ENCODE assay signal across 22 cellular contexts in the genomic region with DNA sequence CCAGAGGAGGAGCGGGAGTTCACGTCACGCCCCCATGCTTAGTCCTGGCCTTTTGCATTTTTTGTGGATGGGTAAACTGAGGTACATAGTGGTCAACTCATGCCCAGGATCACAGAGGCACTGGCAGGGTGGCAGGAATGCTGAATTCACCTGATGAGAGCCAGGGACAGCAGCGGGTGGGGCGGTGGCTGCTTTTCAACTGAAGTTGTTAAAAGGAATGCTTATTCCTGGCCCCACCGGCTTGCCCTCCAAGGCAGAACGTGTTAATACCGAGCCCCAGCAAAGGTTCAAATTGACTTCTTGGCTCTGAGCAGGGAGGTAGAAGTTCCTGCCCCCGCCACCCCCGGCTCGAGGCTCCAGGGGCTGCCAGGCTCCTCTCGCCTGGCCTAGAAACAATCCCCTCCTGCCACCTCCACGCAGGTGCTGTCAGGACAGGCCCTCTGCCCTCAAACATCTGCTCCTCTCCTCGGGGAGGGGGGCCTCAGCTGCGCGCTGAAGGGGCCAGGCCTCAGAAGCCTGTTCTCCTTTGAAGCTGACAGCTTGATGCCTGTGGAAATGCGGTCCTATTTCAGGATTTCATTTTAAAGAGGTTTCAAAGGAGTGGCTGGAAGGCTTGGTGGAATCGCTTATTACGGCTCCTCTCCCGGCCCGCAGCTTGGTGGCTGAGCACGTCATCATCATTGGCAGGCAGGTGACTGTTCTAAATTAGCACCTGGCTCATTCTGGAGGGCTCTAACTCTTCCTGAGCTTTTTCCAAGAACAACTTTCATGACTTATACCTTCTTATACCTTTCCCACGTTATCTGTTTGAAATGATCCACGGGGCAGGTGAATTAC.
DNase-seq lines count a peak whose midpoint lies in the region; ATAC-seq lines count a peak whose summit lies in the region.
"Had no signal": no experiment of that assay in that cellular context is flagged by ENCODE, and none has a peak within 500 bp of the region (broad histone marks: within the 10 kb centered on the region; RNA-seq: fewer than 3 reads in every experiment).

No MANE protein-coding gene starts in this region.

- in situ Hi-C loops in G401 (cut with HindIII; ENCODE audit: low sequenced_read_pairs): no loop called here
- in situ Hi-C loops in ACHN (cut with HindIII; ENCODE audit: low pct_ligation_motif_present, low pct_unique_long_range_greater_than_20kb, low sequenced_read_pairs): no loop called here

- no peak for ATAC-seq in GM18498 (IDR thresholded peaks at IDR 0.05; ENCODE audit: unreplicated experiment)
- ATAC-seq: activated CD8-positive, alpha-beta T cell treated with anti-CD3 and anti-CD28 coated beads for 36 hours; activated naive CD4-positive, alpha-beta T cell treated with anti-CD3 and anti-CD28 coated beads, Interleukin-2, amount 50 U/mL, for 72 hours; activated T-helper 17 cell treated with anti-CD3 and anti-CD28 coated beads, Interleukin-2, amount 50 U/mL, for 72 hours; lower lobe of right lung; pancreas; right cardiac atrium had no signal

- peak; percentile 67 for DNase-seq in G401 (ENCODE audit: low spot score)
- peak; percentile 17 for DNase-seq in NCI-H187 treated with DMSO at 0.1 percent for 48 hours (lab: John Stamatoyannopoulos, UW)
- DNase-seq in NCI-H82 (lab: John Stamatoyannopoulos, UW): peak; percentile 84
- DNase-seq in left kidney (ENCODE audit: low read depth, low spot score): peak; percentile 49
- no peak for DNase-seq in AML-193 (lab: John Stamatoyannopoulos, UW)
- DNase-seq in ACHN: no peak
- DNase-seq: activated CD8-positive, alpha-beta T cell treated with anti-CD3 and anti-CD28 coated beads for 36 hours; central memory CD4-positive, alpha-beta T cell; GM23248; KBM-7; lower lobe of right lung; MG63; NCI-H1105 treated with DMSO at 0.1 percent for 48 hours; NCI-H2081; nephron progenitor cell; pancreas; right cardiac atrium; stimulated activated CD4-positive, alpha-beta T cell treated with anti-CD3 and anti-CD28 coated beads, Interleukin-12 subunit alpha, Interleukin-12 subunit beta, amount 100 ng/mL, for 4 hours; stimulated activated CD4-positive, alpha-beta T cell treated with anti-CD3 and anti-CD28 coated beads, Interleukin-4, amount 100 ng/mL, for 1 hour had no signal

Comparison
In these comparisons a context has a peak if more than half of its experiments do, and no peak if none do; other contexts are left out.
1. DNase-seq: peak in G401 (single experiment), NCI-H187 treated with DMSO at 0.1 percent for 48 hours (single experiment), NCI-H82 (single experiment) and left kidney (single experiment); none in AML-193 (0 of 2) and ACHN (single experiment).